In the genomic region with DNA sequence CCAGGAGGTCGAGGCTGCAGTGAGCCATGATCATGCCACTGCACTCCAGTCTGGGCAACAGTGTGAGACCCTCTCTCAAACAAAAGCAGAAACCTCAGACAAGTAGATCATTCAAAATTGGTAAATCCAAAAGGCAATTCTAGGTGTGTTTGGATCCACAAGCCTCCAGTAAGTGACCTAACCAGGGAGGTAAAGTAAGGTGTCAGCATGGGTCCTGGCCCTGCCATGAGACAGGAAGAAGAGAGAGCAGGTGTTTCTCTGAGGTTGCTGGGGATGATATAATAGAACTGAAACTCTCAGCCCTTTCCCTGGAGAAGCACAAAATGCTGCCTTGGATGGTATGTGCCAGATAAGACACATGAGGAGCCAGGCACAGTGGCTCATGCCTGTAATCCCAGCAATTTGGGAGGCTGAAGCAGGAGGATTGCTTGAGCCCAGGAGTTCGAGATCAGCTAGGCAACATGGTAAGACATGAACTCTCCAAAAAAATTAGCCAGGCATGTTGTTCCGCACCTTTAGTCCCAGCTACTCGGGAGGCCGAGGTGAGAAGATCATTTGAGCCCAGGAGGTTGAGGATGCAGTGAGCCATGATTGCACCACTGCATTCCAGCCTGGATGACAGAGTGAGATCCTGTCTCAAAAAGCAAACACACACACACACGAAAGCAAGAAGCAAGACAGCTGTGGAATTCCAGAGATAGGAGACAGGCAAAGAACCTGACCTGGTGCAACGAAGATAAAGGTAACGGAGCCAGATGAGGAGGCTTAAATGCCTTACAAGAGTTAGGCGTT, we compare ENCODE assay signal across 18 cellular contexts. TPM values are rescaled to one million over a fixed set of nuclear protein-coding genes. Genes with fewer than 3 reads are reported as not detected.
DNase-seq lines count a peak whose midpoint lies in the region; ATAC-seq and TF ChIP-seq lines count a peak whose summit lies in the region.
"Had no signal": no experiment of that assay in that cellular context is flagged by ENCODE, and none has a peak within 500 bp of the region (broad histone marks: within the 10 kb centered on the region; RNA-seq: fewer than 3 reads in every experiment).

No MANE protein-coding gene starts in this region.

- H3K4me1 Mint-ChIP-seq in activated naive CD8-positive, alpha-beta T cell treated with anti-CD3 and anti-CD28 coated beads, Interleukin-2, amount 50 U/mL, for 24 hours: no peaks in the 10 kb centered on the region

- H3K27me3 ChIP-seq in hepatocyte (no peaks in the 10 kb centered on the region), trophoblast cell (ENCODE audit: insufficient read depth, low read length) (no peaks in the 10 kb centered on the region)

- H3K9me3 ChIP-seq in OCI-LY7 (ENCODE audit: low read length): no peaks in the 10 kb centered on the region
- H3K9me3 ChIP-seq in hepatocyte (ENCODE audit: low read depth): no peaks in the 10 kb centered on the region
- peaks cover 4% of the 10 kb centered on the region for H3K9me3 ChIP-seq in trophoblast cell (ENCODE audit: insufficient read depth, low read depth, low read length)

- H2BK120ac ChIP-seq in trophoblast cell (ENCODE audit: insufficient read depth, low read length, poor library complexity): no peak overlapping the region

- no TSS peak for BruUV-seq in OCI-LY7 (replicated peaks; lab: Mats Ljungman, UMichigan)

- CTCF ChIA-PET in OCI-LY7 (lab: Charles Lee; ENCODE audit: unreplicated experiment): no interaction called here

- DNase-seq in NCI-H2196 (lab: John Stamatoyannopoulos, UW; ENCODE audit: unreplicated experiment) (peak; percentile 2), NCI-H2196 treated with DMSO at 0.1 percent for 48 hours (lab: John Stamatoyannopoulos, UW; ENCODE audit: unreplicated experiment) (no peak), OCI-LY7 (ENCODE audit: low spot score) (peak; percentile 22), hepatocyte (ENCODE audit: low spot score) (peak; percentile 58), trophoblast cell (peak; percentile 78 to 90)
- no peak for DNase-seq in stimulated activated CD8-positive, alpha-beta memory T cell treated with anti-CD3 and anti-CD28 coated beads, Interleukin-4, amount 100 ng/mL, for 48 hours
- DNase-seq in activated naive CD8-positive, alpha-beta T cell treated with anti-CD3 and anti-CD28 coated beads, Interleukin-2, amount 50 U/mL, for 24 hours: no peak
- DNase-seq: 8988T, COR-L47, DMS53, NCI-H1436, Right ventricle myocardium superior had no signal

- no peak overlapping the region for H4K91ac ChIP-seq in trophoblast cell (ENCODE audit: low read depth, low read length)

- H2AK5ac ChIP-seq in trophoblast cell (ENCODE audit: low read length): no peak overlapping the region

- H3K79me1 ChIP-seq in trophoblast cell (ENCODE audit: low read length): no peaks in the 10 kb centered on the region

- H3K23ac ChIP-seq in trophoblast cell (ENCODE audit: low read length): no peak overlapping the region

- 41% methylated on average over 9 of the region's 9 CpGs for WGBS in hepatocyte (ENCODE audit: low lambda C conversion rate, missing lambda C conversion rate)
- no CpG with 5 or more reads among the region's 9 CpGs for WGBS in trophoblast cell (ENCODE audit: extremely low coverage, insufficient coverage, insufficient read length)

- no peaks in the 10 kb centered on the region for H3K9me3 Mint-ChIP-seq in activated naive CD8-positive, alpha-beta T cell treated with anti-CD3 and anti-CD28 coated beads, Interleukin-2, amount 50 U/mL, for 24 hours
- H3K9me3 Mint-ChIP-seq: IgD-negative memory B cell had no signal

- peaks cover 28% of the 10 kb centered on the region for H3K27me3 Mint-ChIP-seq in activated naive CD8-positive, alpha-beta T cell treated with anti-CD3 and anti-CD28 coated beads, Interleukin-2, amount 50 U/mL, for 24 hours

- TF ChIP-seq CTCF in OCI-LY7 (conservative IDR thresholded peaks at IDR 0.05; ENCODE audit: low read length) (no peak), hepatocyte (IDR thresholded peaks at IDR 0.05; ENCODE audit: poor library complexity) (no peak)

- no peaks in the 10 kb centered on the region for H4K20me1 ChIP-seq in OCI-LY7 (ENCODE audit: insufficient read depth, low read length)
- H4K20me1 ChIP-seq in hepatocyte (ENCODE audit: insufficient read depth, poor library complexity, severe bottlenecking): no peaks in the 10 kb centered on the region

- no peaks in the 10 kb centered on the region for H3K36me3 Mint-ChIP-seq in activated naive CD8-positive, alpha-beta T cell treated with anti-CD3 and anti-CD28 coated beads, Interleukin-2, amount 50 U/mL, for 24 hours (ENCODE audit: low read depth)
- H3K36me3 Mint-ChIP-seq: IgD-negative memory B cell had no signal

- H3K4me3 Mint-ChIP-seq in activated naive CD8-positive, alpha-beta T cell treated with anti-CD3 and anti-CD28 coated beads, Interleukin-2, amount 50 U/mL, for 24 hours: no peak overlapping the region
- H3K4me3 Mint-ChIP-seq: IgD-negative memory B cell had no signal

- H3K79me2 ChIP-seq in OCI-LY7 (ENCODE audit: insufficient read depth, low read depth, low read length) (no peaks in the 10 kb centered on the region), hepatocyte (no peaks in the 10 kb centered on the region), trophoblast cell (ENCODE audit: control insufficient read depth, insufficient read depth, low read length, poor library complexity) (no peaks in the 10 kb centered on the region)

- H3K4me2 ChIP-seq in OCI-LY7 (ENCODE audit: low read length) (no peak overlapping the region), hepatocyte (no peak overlapping the region), trophoblast cell (ENCODE audit: low read length) (no peak overlapping the region)

- H3K36me3 ChIP-seq in OCI-LY7 (ENCODE audit: insufficient read depth, low read length) (no peaks in the 10 kb centered on the region), hepatocyte (replicated peaks; ENCODE audit: insufficient read depth, low read depth) (no peaks in the 10 kb centered on the region), trophoblast cell (ENCODE audit: control insufficient read depth in 1 of 2, insufficient read depth in 2 of 2, low read length in 2 of 2) (no peaks in the 10 kb centered on the region)

- H3K27ac ChIP-seq in OCI-LY7 (ENCODE audit: low read depth, low read length, poor library complexity, severe bottlenecking) (no peak overlapping the region), hepatocyte (peak overlapping the region; percentile 78), trophoblast cell (ENCODE audit: low read depth, low read length) (no peak overlapping the region)

- intact Hi-C loops in OCI-LY7 (cut with micrococcal nuclease; ENCODE audit: unreplicated experiment): no loop called here

- no peak overlapping the region for H3K9ac ChIP-seq in trophoblast cell (ENCODE audit: low read length)

- H2BK12ac ChIP-seq in trophoblast cell (ENCODE audit: low read length): no peak overlapping the region

- H3K14ac ChIP-seq in trophoblast cell (ENCODE audit: low read length): no peak overlapping the region

- no peak for ATAC-seq in activated naive CD8-positive, alpha-beta T cell treated with anti-CD3 and anti-CD28 coated beads, Interleukin-2, amount 50 U/mL, for 24 hours
- ATAC-seq in GM21529 (IDR thresholded peaks at IDR 0.05; ENCODE audit: unreplicated experiment): no peak
- ATAC-seq: Panc1, SK-N-SH treated with all-trans-retinoic acid at 6 μM for 48 hours had no signal

- H2BK5ac ChIP-seq in trophoblast cell (ENCODE audit: low read depth, low read length, poor library complexity): no peak overlapping the region

- no peak overlapping the region for H4K12ac ChIP-seq in trophoblast cell (ENCODE audit: low read depth, low read length)

- no peak overlapping the region for H3K4ac ChIP-seq in trophoblast cell (ENCODE audit: low read depth, low read length)

- H3K4me1 ChIP-seq in OCI-LY7 (ENCODE audit: insufficient read depth, low read length, poor library complexity, severe bottlenecking) (peaks cover 14% of the 10 kb centered on the region), hepatocyte (ENCODE audit: insufficient read depth) (peaks cover 3% of the 10 kb centered on the region), trophoblast cell (ENCODE audit: control insufficient read depth in 1 of 2, insufficient read depth in 2 of 2, low read length in 2 of 2) (no peaks in the 10 kb centered on the region)

- no peak overlapping the region for H3K18ac ChIP-seq in trophoblast cell (ENCODE audit: low read length)

- no peak overlapping the region for H4K8ac ChIP-seq in trophoblast cell (ENCODE audit: low read depth, low read length)

- POLR2A ChIA-PET in OCI-LY7 (lab: Charles Lee): interaction anchor here (0.9 kb wide), 1 partner anchor 43 kb away, joined by 3 read pairs; no protein-coding TSS in a partner anchor

- H3K4me3 ChIP-seq in OCI-LY7 (ENCODE audit: low read depth, low read length, poor library complexity, severe bottlenecking) (no peak overlapping the region), hepatocyte (no peak overlapping the region), trophoblast cell (ENCODE audit: low read depth, low read length) (no peak overlapping the region)

- H2AFZ ChIP-seq in OCI-LY7 (ENCODE audit: low read length) (no peak overlapping the region), hepatocyte (no peak overlapping the region), trophoblast cell (ENCODE audit: insufficient read depth, low read length, poor library complexity) (no peak overlapping the region)

- H3K9me2 ChIP-seq in OCI-LY7 (ENCODE audit: insufficient read depth, low read length) (no peaks in the 10 kb centered on the region), hepatocyte (replicated peaks; ENCODE audit: insufficient read depth) (no peaks in the 10 kb centered on the region)

- H3K27ac Mint-ChIP-seq in activated naive CD8-positive, alpha-beta T cell treated with anti-CD3 and anti-CD28 coated beads, Interleukin-2, amount 50 U/mL, for 24 hours: no peak overlapping the region
- H3K27ac Mint-ChIP-seq: CD14-positive monocyte had no signal

RNA-seq across cellular contexts. Expression of gene TM4SF5, which starts 6.5 kb away (rescaled TPM):
- total RNA-seq in OCI-LY7 (2014; rRNA removed; shearing (Covaris generic)): not detected in 2 replicates
- not detected in 2 replicates for total RNA-seq in OCI-LY7 (2022)
- total RNA-seq in hepatocyte: 16.7 and 20.8 TPM in 2 replicates
- polyA plus RNA-seq in hepatocyte: 42.6 and 54.0 TPM in 2 replicates
- polyA plus RNA-seq in trophoblast cell (2013): not detected in 2 replicates
- total RNA-seq: H1, Right ventricle myocardium superior had no signal
- polyA plus RNA-seq: CD14-positive monocyte, H1, IgD-negative memory B cell had no signal

RNA-seq across cellular contexts. Expression of gene VMO1, which starts 8.0 kb away (rescaled TPM):
- not detected in 2 replicates for total RNA-seq in OCI-LY7 (2014; rRNA removed; shearing (Covaris generic))
- total RNA-seq in OCI-LY7 (2022) (0.55 TPM in 1 of 2 replicates, not detected in the other), hepatocyte (0.33 TPM in 1 of 2 replicates, not detected in the other)
- polyA plus RNA-seq in hepatocyte: 2.7 and 4.3 TPM in 2 replicates
- polyA plus RNA-seq in trophoblast cell (2013): 0.47 and 0.77 TPM in 2 replicates
- total RNA-seq: H1 had no signal
- polyA plus RNA-seq: IgD-negative memory B cell had no signal

RNA-seq across cellular contexts. Expression of gene GLTPD2, which starts 10.6 kb away (rescaled TPM):
- not detected in 2 replicates for total RNA-seq in OCI-LY7 (2014; rRNA removed; shearing (Covaris generic))
- total RNA-seq in OCI-LY7 (2022) (not detected in 2 replicates), hepatocyte (36.4 and 40.1 TPM in 2 replicates)
- polyA plus RNA-seq in hepatocyte: 80.7 and 100.0 TPM in 2 replicates
- 0.26 and 0.31 TPM in 2 replicates for polyA plus RNA-seq in trophoblast cell (2013)
- total RNA-seq: H1, Right ventricle myocardium superior had no signal
- polyA plus RNA-seq: H1, IgD-negative memory B cell had no signal

RNA-seq across cellular contexts. Expression of gene PSMB6, which starts 17.8 kb away (rescaled TPM):
- total RNA-seq in OCI-LY7 (2014; rRNA removed; shearing (Covaris generic)): 144 and 155 TPM in 2 replicates
- total RNA-seq in OCI-LY7 (2022) (111 and 137 TPM in 2 replicates), hepatocyte (126 and 154 TPM in 2 replicates)
- polyA plus RNA-seq in hepatocyte: 287 and 295 TPM in 2 replicates
- polyA plus RNA-seq in trophoblast cell (2013): 295 and 308 TPM in 2 replicates

Comparison
In these comparisons a context has a peak if more than half of its experiments do, and no peak if none do; other contexts are left out.
1. DNase-seq: peak in NCI-H2196 (single experiment), OCI-LY7 (single experiment), hepatocyte (single experiment) and trophoblast cell (2 of 2); none in NCI-H2196 treated with DMSO at 0.1 percent for 48 hours (single experiment), stimulated activated CD8-positive, alpha-beta memory T cell treated with anti-CD3 and anti-CD28 coated beads, Interleukin-4, amount 100 ng/mL, for 48 hours (single experiment) and activated naive CD8-positive, alpha-beta T cell treated with anti-CD3 and anti-CD28 coated beads, Interleukin-2, amount 50 U/mL, for 24 hours (single experiment).
2. RNA of gene TM4SF5, which starts 6.5 kb away (total RNA-seq): 16.7 to 20.8 TPM in hepatocyte; not detected in OCI-LY7; every median in the first group is over 10 times any median in the second.
3. RNA of gene GLTPD2, which starts 10.6 kb away (total RNA-seq): 36.4 to 40.1 TPM in hepatocyte; not detected in OCI-LY7; every median in the first group is over 10 times any median in the second.